Comparison of ENCODE assay signal across 8 cellular contexts in the genomic region with DNA sequence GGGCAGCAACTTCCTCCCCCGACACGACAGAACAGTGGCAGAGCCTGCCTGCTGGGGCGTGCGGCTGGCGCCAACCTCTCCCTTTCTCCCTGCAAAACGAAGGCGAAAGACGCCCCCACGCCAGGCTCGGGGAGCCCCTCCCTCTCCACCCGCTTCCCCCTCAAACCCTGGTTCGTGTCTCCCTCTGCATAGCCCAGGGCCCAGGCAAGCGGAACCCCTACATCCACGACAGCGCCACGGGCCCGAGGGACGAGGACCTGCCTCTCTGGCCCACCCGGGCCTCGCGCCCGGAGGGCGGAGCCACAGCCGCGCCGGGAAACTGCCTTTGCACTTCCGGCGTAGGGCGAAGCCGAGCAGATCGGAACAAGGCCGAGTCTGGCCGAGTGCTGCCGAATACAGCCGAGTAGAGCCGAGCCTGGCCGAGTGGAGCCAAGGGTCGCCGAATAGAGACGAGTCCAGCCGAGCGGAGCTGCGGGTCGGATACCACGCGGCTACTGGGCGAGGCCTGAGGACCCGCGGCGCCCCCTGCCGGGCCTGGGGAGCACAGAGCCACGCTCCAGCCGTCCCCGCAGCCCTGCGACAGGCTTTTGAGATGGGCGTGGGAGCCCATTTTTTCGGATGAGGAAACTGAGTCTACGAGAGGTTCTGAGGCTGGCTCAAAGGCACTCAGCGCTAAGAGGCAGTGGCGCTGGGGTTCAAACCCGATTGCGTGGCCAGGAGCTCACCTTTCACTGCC.
A peak's percentile ranks its signal among the peaks of the same experiment; 100 is the strongest.
DNase-seq lines count a peak whose midpoint lies in the region; ATAC-seq, FAIRE-seq and TF ChIP-seq lines count a peak whose summit lies in the region.

No MANE protein-coding gene starts in this region.

- H3K9me3 ChIP-seq in RWPE2 (ENCODE audit: severe bottlenecking), result no peaks in the 10 kb centered on the region

- H3K4me3 Mint-ChIP-seq in nephron progenitor cell, result peak overlapping the region; percentile 79
- H3K4me3 Mint-ChIP-seq in stimulated activated naive CD8-positive, alpha-beta T cell treated with anti-CD3 and anti-CD28 coated beads, Interleukin-15, amount 100 ng/mL, for 72 hours, result peak overlapping the region; percentile 85 to 94

- ATAC-seq in RWPE2 (ENCODE audit: low read depth), result peak; percentile 84
- peak; percentile 93 for ATAC-seq in stimulated activated naive CD8-positive, alpha-beta T cell treated with anti-CD3 and anti-CD28 coated beads, Interleukin-15, amount 100 ng/mL, for 72 hours

- peaks cover 46% of the 10 kb centered on the region for H3K4me1 Mint-ChIP-seq in nephron progenitor cell
- H3K4me1 Mint-ChIP-seq in stimulated activated naive CD8-positive, alpha-beta T cell treated with anti-CD3 and anti-CD28 coated beads, Interleukin-15, amount 100 ng/mL, for 72 hours, result peaks cover 90% of the 10 kb centered on the region

- no peaks in the 10 kb centered on the region for H3K9me3 Mint-ChIP-seq in nephron progenitor cell
- no peaks in the 10 kb centered on the region for H3K9me3 Mint-ChIP-seq in stimulated activated naive CD8-positive, alpha-beta T cell treated with anti-CD3 and anti-CD28 coated beads, Interleukin-15, amount 100 ng/mL, for 72 hours

- no peaks in the 10 kb centered on the region for H3K36me3 Mint-ChIP-seq in nephron progenitor cell (ENCODE audit: low read depth)

- TF ChIP-seq CTCF in RWPE2 (IDR thresholded peaks at IDR 0.05; ENCODE audit: poor library complexity, severe bottlenecking) (peak; percentile 91), nephron progenitor cell (IDR thresholded peaks at IDR 0.05) (peak; percentile 94)

- peak; percentile 85 for FAIRE-seq in H54 (lab: Jason Lieb, UNC)

- H3K27me3 ChIP-seq in RWPE2 (ENCODE audit: insufficient read depth, poor library complexity, severe bottlenecking), result no peaks in the 10 kb centered on the region

- DNase-seq in ELR (ENCODE audit: low read depth), result peak; percentile 97
- peak; percentile 73 for DNase-seq in H54 (ENCODE audit: insufficient read length, low spot score)
- DNase-seq in LoVo (ENCODE audit: low spot score), result peak; percentile 98
- peak; percentile 96 for DNase-seq in RWPE2 (ENCODE audit: low spot score)
- DNase-seq in activated effector memory CD4-positive, alpha-beta T cell treated with anti-CD3 and anti-CD28 coated beads, Interleukin-2, amount 50 U/mL, for 16 hours, result peak; percentile 100
- peak; percentile 97 for DNase-seq in fibroblast of the conjunctiva (ENCODE audit: low read depth)
- peak; percentile 100 for DNase-seq in nephron progenitor cell
- peak; percentile 100 for DNase-seq in stimulated activated naive CD8-positive, alpha-beta T cell treated with anti-CD3 and anti-CD28 coated beads, Interleukin-15, amount 100 ng/mL, for 72 hours

- H3K27me3 Mint-ChIP-seq in nephron progenitor cell (ENCODE audit: low read depth, poor library complexity), result peaks cover 7% of the 10 kb centered on the region
- no peaks in the 10 kb centered on the region for H3K27me3 Mint-ChIP-seq in stimulated activated naive CD8-positive, alpha-beta T cell treated with anti-CD3 and anti-CD28 coated beads, Interleukin-15, amount 100 ng/mL, for 72 hours

- peak; percentile 82 for TF ChIP-seq POLR2A in H54 (IDR thresholded peaks at IDR 0.05; ENCODE audit: low read depth, low read length)

- H3K36me3 ChIP-seq in RWPE2 (ENCODE audit: low read depth), result no peaks in the 10 kb centered on the region

- peak overlapping the region; percentile 91 for H3K27ac ChIP-seq in RWPE2 (ENCODE audit: poor library complexity, severe bottlenecking)

- H3K27ac Mint-ChIP-seq in nephron progenitor cell, result peak overlapping the region; percentile 81
- H3K27ac Mint-ChIP-seq in stimulated activated naive CD8-positive, alpha-beta T cell treated with anti-CD3 and anti-CD28 coated beads, Interleukin-15, amount 100 ng/mL, for 72 hours, result peak overlapping the region; percentile 96

- peaks cover 30% of the 10 kb centered on the region for H3K4me1 ChIP-seq in RWPE2 (ENCODE audit: insufficient read depth, poor library complexity, severe bottlenecking)

- H3K4me3 ChIP-seq in RWPE2 (ENCODE audit: severe bottlenecking), result peak overlapping the region; percentile 47

Comparison
In these comparisons a context has a peak if more than half of its experiments do, and no peak if none do; other contexts are left out.
1. Peak in every context shown above with its lines: DNase-seq, ATAC-seq, H3K4me3 ChIP-seq and H3K27ac ChIP-seq.